In genomic region chr3:29284578-29284977, GRCh38 we compare ENCODE assay signal across 14 cellular contexts. TPM values are rescaled to one million over a fixed set of nuclear protein-coding genes. Genes with fewer than 3 reads are reported as not detected.
DNase-seq lines count a peak whose midpoint lies in the region; ATAC-seq and TF ChIP-seq lines count a peak whose summit lies in the region.
"Had no signal": no experiment of that assay in that cellular context is flagged by ENCODE, and none has a peak within 500 bp of the region (broad histone marks: within the 10 kb centered on the region; RNA-seq: fewer than 3 reads in every experiment).

No MANE protein-coding gene starts in this region.

- in situ Hi-C loops in brain microvascular endothelial cell (cut with HindIII; ENCODE audit: low pct_ligation_motif_present, low sequenced_read_pairs) = loop anchor here (25.0 kb wide), 1 partner anchor 478 kb away; no protein-coding TSS in a partner anchor

- H3K4me1 ChIP-seq in hepatocyte (ENCODE audit: insufficient read depth) = no peaks in the 10 kb centered on the region

- H3K9me2 ChIP-seq in hepatocyte (replicated peaks; ENCODE audit: insufficient read depth) = no peaks in the 10 kb centered on the region

- no peaks in the 10 kb centered on the region for H3K36me3 ChIP-seq in brain microvascular endothelial cell (replicated peaks)
- no peaks in the 10 kb centered on the region for H3K36me3 ChIP-seq in hepatocyte (replicated peaks; ENCODE audit: insufficient read depth, low read depth)

- H4K20me1 ChIP-seq in hepatocyte (ENCODE audit: insufficient read depth, poor library complexity, severe bottlenecking) = no peaks in the 10 kb centered on the region

- no peak overlapping the region for H2AFZ ChIP-seq in hepatocyte

- H3K79me2 ChIP-seq in hepatocyte = peaks cover 77% of the 10 kb centered on the region

- ATAC-seq in HG03039 (IDR thresholded peaks at IDR 0.05; ENCODE audit: unreplicated experiment) = no peak
- ATAC-seq: activated T-cell treated with anti-CD3 and anti-CD28 coated beads, Interleukin-2, amount 50 U/mL, for 72 hours; HCT116; stimulated activated memory B cell treated with anti-CD40 and anti-IgM and Interleukin-4, amounts not matched to agents 10 μg/mL and 1 μg/mL and 100 μg/mL, for 72 hours had no signal

- H3K27me3 ChIP-seq in brain microvascular endothelial cell (replicated peaks) (no peaks in the 10 kb centered on the region), hepatocyte (no peaks in the 10 kb centered on the region)

- peak overlapping the region; percentile 78 for H3K4me3 ChIP-seq in brain microvascular endothelial cell (ENCODE audit: low read depth, low read length)
- H3K4me3 ChIP-seq in hepatocyte = peak overlapping the region; percentile 66
- H3K4me3 ChIP-seq in skin epidermis = peak overlapping the region in 2 of 7 experiments; percentile 47 to 51

- H3K4me2 ChIP-seq in hepatocyte = peak overlapping the region; percentile 76

- no peaks in the 10 kb centered on the region for H3K9me3 ChIP-seq in hepatocyte (ENCODE audit: low read depth)

- 80% methylated on average over 3 of the region's 3 CpGs for WGBS in hepatocyte (ENCODE audit: low lambda C conversion rate, missing lambda C conversion rate)

- peak overlapping the region; percentile 93 for H3K27ac ChIP-seq in brain microvascular endothelial cell
- no peak overlapping the region for H3K27ac ChIP-seq in hepatocyte
- peak overlapping the region in 11 of 21 experiments; percentile 2 to 90 (median 72) for H3K27ac ChIP-seq in skin epidermis

- no peak for TF ChIP-seq CTCF in brain microvascular endothelial cell (IDR thresholded peaks at IDR 0.05; ENCODE audit: low read depth, low read length, missing control alignments)
- no peak for TF ChIP-seq CTCF in hepatocyte (IDR thresholded peaks at IDR 0.05; ENCODE audit: poor library complexity)

- DNase-seq in EH (ENCODE audit: low read depth) = peak; percentile 3
- no peak for DNase-seq in brain microvascular endothelial cell
- no peak for DNase-seq in hepatocyte (ENCODE audit: low spot score)
- DNase-seq in stimulated activated CD4-positive, alpha-beta T cell treated with anti-CD3 and anti-CD28 coated beads, Interleukin-12 subunit alpha, Interleukin-12 subunit beta, amount 100 ng/mL, for 4 hours = no peak
- no peak for DNase-seq in NCI-H2081 (lab: John Stamatoyannopoulos, UW)
- DNase-seq in KG1 (lab: John Stamatoyannopoulos, UW) = no peak
- DNase-seq: activated CD4-positive, CD25-positive, alpha-beta regulatory T cell; activated T-cell treated with anti-CD3 and anti-CD28 coated beads, Interleukin-2, amount 50 U/mL, for 72 hours; MM.1S had no signal

RNA-seq across cellular contexts. Expression of gene RBMS3, which starts 3.7 kb away (rescaled TPM):
- total RNA-seq in hepatocyte = 31.4 and 37.1 TPM in 2 replicates
- 32.6 and 34.9 TPM in 2 replicates for polyA plus RNA-seq in hepatocyte
- polyA plus RNA-seq: CD14-positive monocyte had no signal
